1 cellular context compared by ENCODE assay signal in the genomic region with DNA sequence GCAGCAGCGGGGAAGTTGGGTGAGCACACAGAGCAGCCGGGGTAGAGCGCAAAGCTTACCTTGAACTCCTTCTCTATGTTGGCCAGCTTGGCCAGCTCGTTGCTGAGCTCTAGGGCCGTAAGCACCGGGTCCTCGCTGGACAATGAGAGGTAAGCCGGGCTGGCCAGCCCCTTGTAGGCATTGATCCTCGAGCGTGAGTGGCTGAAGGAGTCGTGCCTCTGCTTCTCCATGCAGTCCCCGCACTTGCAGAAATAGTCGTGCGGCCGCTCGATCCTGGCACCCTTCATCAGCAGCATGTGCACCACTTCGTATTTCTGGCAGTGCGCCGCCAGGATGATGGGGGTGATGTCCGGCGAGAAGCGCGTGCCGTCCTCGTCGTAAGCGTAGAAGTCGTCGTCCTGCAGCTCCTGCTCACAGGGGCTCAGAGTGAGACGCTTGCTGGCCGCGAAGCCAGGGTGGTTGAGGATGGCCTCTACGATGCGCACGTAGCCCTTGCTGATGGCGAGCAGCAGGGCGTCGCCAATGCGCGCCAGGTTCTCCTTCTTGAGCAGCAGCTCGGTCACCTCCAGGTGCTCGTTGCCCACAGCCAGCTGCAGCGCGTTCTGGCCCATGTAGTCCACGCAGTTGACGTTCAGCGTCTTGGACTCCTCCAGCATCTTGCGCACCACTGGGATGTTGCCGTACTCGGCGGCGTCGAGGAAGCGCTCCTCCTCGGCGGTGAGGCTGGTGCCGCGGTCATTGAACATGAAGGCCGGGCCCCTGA.
TF ChIP-seq lines count a peak whose summit lies in the region.

No MANE protein-coding gene starts in this region.

TF ChIP-seq in H1, 55 proteins besides CTCF, POLR2A, EP300 and RAD21:
- no peak for TF ChIP-seq RBBP5 (IDR thresholded peaks at IDR 0.05; ENCODE audit: borderline replicate concordance, low read depth, low read length)
- TF ChIP-seq HDAC6 (IDR thresholded peaks at IDR 0.05; ENCODE audit: low read depth, low read length), result no peak
- no peak for TF ChIP-seq CHD2 (IDR thresholded peaks at IDR 0.05; ENCODE audit: low read length)
- TF ChIP-seq NRF1 (IDR thresholded peaks at IDR 0.05; ENCODE audit: low read depth, low read length), result no peak
- no peak for TF ChIP-seq SIX5 (IDR thresholded peaks at IDR 0.05; ENCODE audit: low read depth, low read length)
- TF ChIP-seq CBX5 (IDR thresholded peaks at IDR 0.05; ENCODE audit: low read depth, low read length), result no peak
- no peak for TF ChIP-seq GABPA (IDR thresholded peaks at IDR 0.05; ENCODE audit: borderline replicate concordance, insufficient read depth, low read length)
